Comparison of ENCODE assay signal across 12 cellular contexts in genomic region chr5:168712280-168712924, GRCh38.
DNase-seq lines count a peak whose midpoint lies in the region; ATAC-seq and TF ChIP-seq lines count a peak whose summit lies in the region.
"Had no signal": no experiment of that assay in that cellular context is flagged by ENCODE, and none has a peak within 500 bp of the region (broad histone marks: within the 10 kb centered on the region; RNA-seq: fewer than 3 reads in every experiment).

No MANE protein-coding gene starts in this region.

- no peak for ATAC-seq in GM21529 (IDR thresholded peaks at IDR 0.05; ENCODE audit: unreplicated experiment)

- H3K9me3 Mint-ChIP-seq in HFFc6: no peaks in the 10 kb centered on the region
- H3K9me3 Mint-ChIP-seq: activated naive CD4-positive, alpha-beta T cell treated with anti-CD3 and anti-CD28 coated beads, Interleukin-2, amount 50 U/mL, for 24 hours; CD4-positive, CD25-positive, alpha-beta regulatory T cell had no signal

- no peak overlapping the region for H2AFZ ChIP-seq in hepatocyte

- H3K4me1 ChIP-seq in hepatocyte (ENCODE audit: insufficient read depth): no peaks in the 10 kb centered on the region
- H3K4me1 ChIP-seq: lower lobe of right lung had no signal

- no peaks in the 10 kb centered on the region for H3K9me2 ChIP-seq in hepatocyte (replicated peaks; ENCODE audit: insufficient read depth)

- H3K9me3 ChIP-seq in hepatocyte (ENCODE audit: low read depth): no peaks in the 10 kb centered on the region
- H3K9me3 ChIP-seq: lower lobe of right lung had no signal

- no peaks in the 10 kb centered on the region for H4K20me1 ChIP-seq in hepatocyte (ENCODE audit: insufficient read depth, poor library complexity, severe bottlenecking)

- H3K27me3 Mint-ChIP-seq in HFFc6 (ENCODE audit: insufficient read depth): no peaks in the 10 kb centered on the region; the same call in none of the 2 replicates
- H3K27me3 Mint-ChIP-seq: activated naive CD4-positive, alpha-beta T cell treated with anti-CD3 and anti-CD28 coated beads, Interleukin-2, amount 50 U/mL, for 24 hours; CD4-positive, CD25-positive, alpha-beta regulatory T cell had no signal

- no peak overlapping the region for H3K4me3 ChIP-seq in astrocyte of the cerebellum (ENCODE audit: low read depth, low read length)
- H3K4me3 ChIP-seq in hepatocyte: no peak overlapping the region
- H3K4me3 ChIP-seq: lower lobe of right lung had no signal

- no peaks in the 10 kb centered on the region for H3K27me3 ChIP-seq in hepatocyte

- H3K4me3 Mint-ChIP-seq in HFFc6: peak overlapping the region; percentile 70
- H3K4me3 Mint-ChIP-seq: activated naive CD4-positive, alpha-beta T cell treated with anti-CD3 and anti-CD28 coated beads, Interleukin-2, amount 50 U/mL, for 24 hours; CD4-positive, CD25-positive, alpha-beta regulatory T cell had no signal

- peaks cover 36% of the 10 kb centered on the region for H3K4me1 Mint-ChIP-seq in HFFc6 (ENCODE audit: low read depth)
- H3K4me1 Mint-ChIP-seq: activated naive CD4-positive, alpha-beta T cell treated with anti-CD3 and anti-CD28 coated beads, Interleukin-2, amount 50 U/mL, for 24 hours; CD4-positive, CD25-positive, alpha-beta regulatory T cell had no signal

- peak overlapping the region; percentile 92 for H3K27ac Mint-ChIP-seq in HFFc6
- H3K27ac Mint-ChIP-seq: activated naive CD4-positive, alpha-beta T cell treated with anti-CD3 and anti-CD28 coated beads, Interleukin-2, amount 50 U/mL, for 24 hours; CD4-positive, CD25-positive, alpha-beta regulatory T cell had no signal

- in situ Hi-C loops in astrocyte of the cerebellum (cut with HindIII; ENCODE audit: low sequenced_read_pairs): no loop called here

- no peak overlapping the region for H3K4me2 ChIP-seq in hepatocyte

- H3K27ac ChIP-seq in hepatocyte: peak overlapping the region; percentile 32
- H3K27ac ChIP-seq: lower lobe of right lung had no signal

- 70% methylated on average over 11 of the region's 11 CpGs for WGBS in hepatocyte (ENCODE audit: low lambda C conversion rate, missing lambda C conversion rate)

- H3K79me2 ChIP-seq in hepatocyte: no peaks in the 10 kb centered on the region

- H3K36me3 Mint-ChIP-seq in HFFc6 (ENCODE audit: low read depth): no peaks in the 10 kb centered on the region
- H3K36me3 Mint-ChIP-seq: activated naive CD4-positive, alpha-beta T cell treated with anti-CD3 and anti-CD28 coated beads, Interleukin-2, amount 50 U/mL, for 24 hours; CD4-positive, CD25-positive, alpha-beta regulatory T cell had no signal

- no peak for TF ChIP-seq CTCF in HFFc6 (IDR thresholded peaks at IDR 0.05)
- TF ChIP-seq CTCF in astrocyte of the cerebellum (IDR thresholded peaks at IDR 0.05; ENCODE audit: low read depth, low read length, missing control alignments): no peak
- no peak for TF ChIP-seq CTCF in hepatocyte (IDR thresholded peaks at IDR 0.05; ENCODE audit: poor library complexity)

- DNase-seq in A172 (ENCODE audit: low spot score) (peak; percentile 97), HFFc6 (peak; percentile 94), astrocyte of the cerebellum (ENCODE audit: low read depth) (peak; percentile 63), hepatocyte (ENCODE audit: low spot score) (peak; percentile 51), GDM1 (lab: John Stamatoyannopoulos, UW) (no peak), NCI-H1417 treated with DMSO at 0.1 percent for 48 hours (lab: John Stamatoyannopoulos, UW) (no peak), NCI-H1694 treated with DMSO at 0.1 percent for 48 hours (lab: John Stamatoyannopoulos, UW) (no peak)
- DNase-seq: CD4-positive, CD25-positive, alpha-beta regulatory T cell; lower lobe of right lung; MM.1S had no signal

- no peaks in the 10 kb centered on the region for H3K36me3 ChIP-seq in hepatocyte (replicated peaks; ENCODE audit: insufficient read depth, low read depth)
- H3K36me3 ChIP-seq: lower lobe of right lung had no signal

Comparison
In these comparisons a context has a peak if more than half of its experiments do, and no peak if none do; other contexts are left out.
1. DNase-seq: peak in A172 (single experiment), HFFc6 (single experiment), astrocyte of the cerebellum (single experiment) and hepatocyte (single experiment); none in GDM1 (single experiment), NCI-H1417 treated with DMSO at 0.1 percent for 48 hours (single experiment) and NCI-H1694 treated with DMSO at 0.1 percent for 48 hours (single experiment).